Comparison of ENCODE assay signal across 9 cellular contexts in genomic region chr16:2124694-2125444, GRCh38. TPM values are rescaled to one million over a fixed set of nuclear protein-coding genes. Genes with fewer than 3 reads are reported as not detected.
DNase-seq lines count a peak whose midpoint lies in the region; TF ChIP-seq lines count a peak whose summit lies in the region.
"Not testable (repeated sequence)": the region's sequence is repeated elsewhere in the genome, so short reads cannot be mapped to it uniquely, and the experiment has no call there.
"Had no signal": no experiment of that assay in that cellular context is flagged by ENCODE, and none has a peak within 500 bp of the region (broad histone marks: within the 10 kb centered on the region; RNA-seq: fewer than 3 reads in every experiment).

No MANE protein-coding gene starts in this region.

- in situ Hi-C loops in astrocyte of the cerebellum (cut with HindIII; ENCODE audit: low sequenced_read_pairs) = not testable (repeated sequence)

- TF ChIP-seq EP300 in esophagus muscularis mucosa (IDR thresholded peaks at IDR 0.05) = not testable (repeated sequence)

- intact Hi-C loops in esophagus muscularis mucosa (cut with DNase I) = not testable (repeated sequence)

- peak; percentile 36 for DNase-seq in AG08396 (ENCODE audit: low spot score)
- DNase-seq in HCEC 1CT = peak; percentile 76
- DNase-seq in NCI-H82 (lab: John Stamatoyannopoulos, UW) = peak; percentile 69
- not testable (repeated sequence) for DNase-seq in astrocyte of the cerebellum (ENCODE audit: low read depth); esophagus muscularis mucosa (ENCODE audit: extremely low spot score)
- DNase-seq in neural crest cell (ENCODE audit: low read depth, low spot score) = peak; percentile 37

- H3K4me1 ChIP-seq in esophagus muscularis mucosa (peaks cover 76 to 96% (median 94%) of the 10 kb centered on the region in 4 donors), stomach smooth muscle (ENCODE audit: control insufficient read depth, insufficient read depth, low read length) (peaks cover 65% of the 10 kb centered on the region)
- H3K4me1 ChIP-seq in iPS-20b (ENCODE audit: insufficient read depth, low read length) = not testable (repeated sequence)

- H3K27ac Mint-ChIP-seq in neural crest cell (ENCODE audit: unreplicated experiment) = peak overlapping the region; percentile 94

- not testable (repeated sequence) for H3K36me3 Mint-ChIP-seq in neural crest cell (ENCODE audit: low read depth)

- H3K27ac ChIP-seq in esophagus muscularis mucosa (replicated peaks in 1 of 4) (peak overlapping the region; percentile 96 to 98 (median 97)), stomach smooth muscle (ENCODE audit: low read length) (peak overlapping the region; percentile 97)
- not testable (repeated sequence) for H3K27ac ChIP-seq in iPS-20b (ENCODE audit: low read length)

- not testable (repeated sequence) for H3K9me3 Mint-ChIP-seq in neural crest cell

- H3K4me3 Mint-ChIP-seq in neural crest cell = peak overlapping the region; percentile 74

- not testable (repeated sequence) for H3K27me3 ChIP-seq in esophagus muscularis mucosa; iPS-20b (ENCODE audit: insufficient read depth, low read length); stomach smooth muscle (ENCODE audit: control insufficient read depth in 1 of 2, insufficient read depth in 2 of 2, low read length in 2 of 2)

- peaks cover 19% of the 10 kb centered on the region for H3K4me1 Mint-ChIP-seq in neural crest cell

- WGBS in esophagus muscularis mucosa = 0% methylated on average over 5 of the region's 37 CpGs

- H3K9ac ChIP-seq in iPS-20b (ENCODE audit: low read depth, low read length) (peak overlapping the region; percentile 36; the same call in 1 of the 2 replicates), stomach smooth muscle (ENCODE audit: low read length in 2 of 2) (peak overlapping the region; percentile 78)

- not testable (repeated sequence) for H3K36me3 ChIP-seq in esophagus muscularis mucosa; iPS-20b (ENCODE audit: insufficient read depth, low read depth, low read length); stomach smooth muscle (ENCODE audit: control insufficient read depth in 2 of 2, insufficient read depth in 2 of 2, low read length in 2 of 2)

- not testable (repeated sequence) for H3K27me3 Mint-ChIP-seq in neural crest cell (ENCODE audit: low read depth)

- TF ChIP-seq POLR2A in esophagus muscularis mucosa (IDR thresholded peaks at IDR 0.05; ENCODE audit: low read depth) = not testable (repeated sequence)

- not testable (repeated sequence) for H3K9me3 ChIP-seq in esophagus muscularis mucosa; iPS-20b (ENCODE audit: insufficient read depth, low read depth, low read length); stomach smooth muscle (ENCODE audit: control insufficient read depth in 2 of 2, low read length in 2 of 2)

- peak overlapping the region; percentile 10 for H3K4me3 ChIP-seq in astrocyte of the cerebellum (ENCODE audit: low read depth, low read length)
- peak overlapping the region; percentile 44 to 61 (median 50) for H3K4me3 ChIP-seq in esophagus muscularis mucosa
- H3K4me3 ChIP-seq in iPS-20b (ENCODE audit: low read length) = not testable (repeated sequence)
- H3K4me3 ChIP-seq in stomach smooth muscle (ENCODE audit: low read length in 2 of 2) = peak overlapping the region; percentile 12 to 69

- not testable (repeated sequence) for TF ChIP-seq CTCF in astrocyte of the cerebellum (IDR thresholded peaks at IDR 0.05; ENCODE audit: low read depth, low read length, missing control alignments); esophagus muscularis mucosa (IDR thresholded peaks at IDR 0.05); neural crest cell (conservative IDR thresholded peaks at IDR 0.05)

RNA-seq across cellular contexts. Expression of gene PKD1, which starts 10.8 kb away (rescaled TPM):
- total RNA-seq in esophagus muscularis mucosa (100 to 1,000 TPM; 297 to 459 (median 366) TPM), neural crest cell (108 and 115 TPM in 2 replicates)

RNA-seq across cellular contexts. Expression of gene RAB26, which starts 23.6 kb away (rescaled TPM):
- total RNA-seq in esophagus muscularis mucosa (not detected), neural crest cell (0.64 and 0.98 TPM in 2 replicates)
- total RNA-seq: CD4-positive, CD25-positive, alpha-beta regulatory T cell had no signal

RNA-seq across cellular contexts. Expression of gene TRAF7, which starts 30.7 kb away (rescaled TPM):
- 10 to 100 TPM; 42.6 to 64.5 (median 54.3) TPM for total RNA-seq in esophagus muscularis mucosa
- total RNA-seq in neural crest cell = 82.2 and 85.5 TPM in 2 replicates
